Comparison of ENCODE assay signal across 7 cellular contexts in genomic region chr1:169363046-169363756, GRCh38. TPM values are rescaled to one million over a fixed set of nuclear protein-coding genes. Genes with fewer than 3 reads are reported as not detected.
DNase-seq lines count a peak whose midpoint lies in the region; ATAC-seq and TF ChIP-seq lines count a peak whose summit lies in the region.

No MANE protein-coding gene starts in this region.

- peaks cover 52% of the 10 kb centered on the region for H3K79me2 ChIP-seq in osteoblast (ENCODE audit: insufficient read depth, low read length)

- no peaks in the 10 kb centered on the region for H3K27me3 Mint-ChIP-seq in activated CD8-positive, alpha-beta T cell treated with anti-CD3 and anti-CD28 coated beads for 36 hours

- H3K4me3 Mint-ChIP-seq in activated CD8-positive, alpha-beta T cell treated with anti-CD3 and anti-CD28 coated beads for 36 hours, result peak overlapping the region; percentile 35

- H3K27ac ChIP-seq in osteoblast (ENCODE audit: low read depth, low read length), result peak overlapping the region; percentile 89

- peaks cover 18% of the 10 kb centered on the region for H3K4me1 ChIP-seq in osteoblast (ENCODE audit: insufficient read depth, low read length)

- peak overlapping the region; percentile 41 for H3K4me2 ChIP-seq in osteoblast (ENCODE audit: insufficient read depth, low read length)

- no peaks in the 10 kb centered on the region for H4K20me1 ChIP-seq in osteoblast (ENCODE audit: insufficient read depth, low read length)

- H3K9me3 ChIP-seq in osteoblast (ENCODE audit: low read depth, low read length), result no peaks in the 10 kb centered on the region

- H3K4me3 ChIP-seq in osteoblast (ENCODE audit: insufficient read depth, low read length), result no peak overlapping the region

- peak overlapping the region; percentile 75 for H3K27ac Mint-ChIP-seq in activated CD8-positive, alpha-beta T cell treated with anti-CD3 and anti-CD28 coated beads for 36 hours

- ATAC-seq in GM18519 (IDR thresholded peaks at IDR 0.05; ENCODE audit: low FRiP score, unreplicated experiment) (peak; percentile 53), HG02973 (IDR thresholded peaks at IDR 0.05; ENCODE audit: unreplicated experiment) (peak; percentile 40)
- ATAC-seq in activated CD8-positive, alpha-beta T cell treated with anti-CD3 and anti-CD28 coated beads for 36 hours, result peak; percentile 17

- no peak for TF ChIP-seq CTCF in activated CD8-positive, alpha-beta T cell treated with anti-CD3 and anti-CD28 coated beads for 36 hours (IDR thresholded peaks at IDR 0.05)
- no peak for TF ChIP-seq CTCF in osteoblast (IDR thresholded peaks at IDR 0.05; ENCODE audit: extremely low read depth, low read depth, low read length)

- H2AFZ ChIP-seq in osteoblast (ENCODE audit: low read length), result no peak overlapping the region

- CTCF ChIA-PET in activated CD8-positive, alpha-beta T cell treated with anti-CD3 and anti-CD28 coated beads for 36 hours (lab: Charles Lee), result interaction anchor here (5.5 kb wide), 1 partner anchor 13 kb away, joined by 42 read pairs; no protein-coding TSS in a partner anchor

- no peaks in the 10 kb centered on the region for H3K36me3 ChIP-seq in osteoblast (ENCODE audit: insufficient read depth, low read length)

- peak; percentile 69 for DNase-seq in activated CD8-positive, alpha-beta T cell treated with anti-CD3 and anti-CD28 coated beads for 36 hours
- peak; percentile 73 for DNase-seq in osteoblast (ENCODE audit: insufficient read length, low spot score, missing footprints)
- DNase-seq in NCI-H1694 treated with DMSO at 0.1 percent for 48 hours (lab: John Stamatoyannopoulos, UW), result no peak
- DNase-seq in DMS114 treated with DMSO at 0.1 percent for 48 hours (lab: John Stamatoyannopoulos, UW; ENCODE audit: unreplicated experiment), result no peak
- DNase-seq in NCI-H146 (lab: John Stamatoyannopoulos, UW), result no peak

- no peaks in the 10 kb centered on the region for H3K27me3 ChIP-seq in osteoblast (ENCODE audit: insufficient read depth, low read length)

- POLR2A ChIA-PET in activated CD8-positive, alpha-beta T cell treated with anti-CD3 and anti-CD28 coated beads for 36 hours (lab: Charles Lee), result interaction anchor here (0.6 to 0.9 kb wide), 2 partner anchors 8 to 25 kb away, joined by 3 read pairs; no protein-coding TSS in a partner anchor

- H3K36me3 Mint-ChIP-seq in activated CD8-positive, alpha-beta T cell treated with anti-CD3 and anti-CD28 coated beads for 36 hours (ENCODE audit: low read depth), result peaks cover 10% of the 10 kb centered on the region

- H3K9me3 Mint-ChIP-seq in activated CD8-positive, alpha-beta T cell treated with anti-CD3 and anti-CD28 coated beads for 36 hours, result no peaks in the 10 kb centered on the region

- peaks cover 26% of the 10 kb centered on the region for H3K4me1 Mint-ChIP-seq in activated CD8-positive, alpha-beta T cell treated with anti-CD3 and anti-CD28 coated beads for 36 hours (ENCODE audit: low read depth)

- intact Hi-C loops in activated CD8-positive, alpha-beta T cell treated with anti-CD3 and anti-CD28 coated beads for 36 hours (cut with micrococcal nuclease), result loop anchor here (10.0 kb wide), 3 partner anchors 258 to 1018 kb away; partner anchors contain the start of gene ATP1B1

RNA-seq across cellular contexts. Expression of gene NME7, which starts 4.4 kb away (rescaled TPM):
- 10 to 100 TPM; 15.3 to 17.4 TPM for total RNA-seq in activated CD8-positive, alpha-beta T cell treated with anti-CD3 and anti-CD28 coated beads for 36 hours
- 28.0 and 31.5 TPM in 2 replicates for total RNA-seq in osteoblast

RNA-seq across cellular contexts. Expression of gene BLZF1, which starts 4.8 kb away (rescaled TPM):
- total RNA-seq in activated CD8-positive, alpha-beta T cell treated with anti-CD3 and anti-CD28 coated beads for 36 hours, result 10 to 100 TPM in 1 of 2 experiments, 1 to 10 TPM in 1; 9.8 to 10.1 TPM
- total RNA-seq in osteoblast, result 29.5 and 29.7 TPM in 2 replicates

Comparison
In these comparisons a context has a peak if more than half of its experiments do, and no peak if none do; other contexts are left out.
1. DNase-seq: peak in activated CD8-positive, alpha-beta T cell treated with anti-CD3 and anti-CD28 coated beads for 36 hours (single experiment) and osteoblast (single experiment); none in NCI-H1694 treated with DMSO at 0.1 percent for 48 hours (single experiment), DMS114 treated with DMSO at 0.1 percent for 48 hours (single experiment) and NCI-H146 (single experiment).
2. Peak in every context shown above with its lines, with median percentiles within 50 percentile points of each other: ATAC-seq.